In the genomic region with DNA sequence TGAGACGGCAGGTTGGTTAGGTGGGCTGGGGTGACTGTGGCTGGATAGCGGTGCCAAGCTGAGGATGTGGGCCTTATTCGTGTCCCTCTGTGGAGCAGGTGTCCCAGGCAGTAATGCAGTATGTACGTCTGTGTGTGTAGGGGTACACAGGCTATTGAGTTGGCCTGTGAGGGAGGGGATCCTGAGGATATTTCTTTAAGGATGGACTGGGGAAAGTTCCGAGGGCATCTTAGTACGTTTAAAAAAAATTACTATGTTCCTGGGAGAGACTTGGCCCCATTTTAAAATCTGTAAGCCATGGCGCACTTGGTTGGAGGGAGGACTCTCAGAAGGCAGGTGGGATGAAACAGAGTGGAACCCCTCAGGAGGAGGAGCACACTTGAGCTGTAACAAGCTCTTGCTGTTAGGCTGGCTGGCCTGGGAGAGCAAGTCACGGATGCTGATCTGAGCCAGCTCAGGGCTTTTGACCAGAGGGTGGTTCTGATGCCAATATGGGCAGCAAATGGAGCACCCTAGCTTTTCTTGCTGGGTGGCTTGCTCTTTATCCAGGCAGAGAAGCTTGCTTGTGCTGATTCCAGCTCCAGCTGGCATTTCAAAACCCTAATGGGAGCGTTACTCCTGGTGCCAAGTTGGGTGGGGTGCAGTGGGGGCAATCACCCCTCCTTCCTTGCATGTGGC, we compare ENCODE assay signal across 8 cellular contexts. TPM values are rescaled to one million over a fixed set of nuclear protein-coding genes. Genes with fewer than 3 reads are reported as not detected.
DNase-seq lines count a peak whose midpoint lies in the region; ATAC-seq, FAIRE-seq and TF ChIP-seq lines count a peak whose summit lies in the region.

No MANE protein-coding gene starts in this region.

- H3K9ac ChIP-seq in rectal smooth muscle tissue (ENCODE audit: low read length) = peak overlapping the region; percentile 98

- peaks cover 13 to 22% of the 10 kb centered on the region in 2 donors for H3K36me3 Mint-ChIP-seq in activated naive CD4-positive, alpha-beta T cell treated with anti-CD3 and anti-CD28 coated beads, Interleukin-2, amount 50 U/mL, for 72 hours

- peaks cover 7% of the 10 kb centered on the region in 2 donors for H3K9me3 Mint-ChIP-seq in activated naive CD4-positive, alpha-beta T cell treated with anti-CD3 and anti-CD28 coated beads, Interleukin-2, amount 50 U/mL, for 72 hours

- H3K27ac Mint-ChIP-seq in activated naive CD4-positive, alpha-beta T cell treated with anti-CD3 and anti-CD28 coated beads, Interleukin-2, amount 50 U/mL, for 72 hours = peak overlapping the region; percentile 94 to 96

- H3K4me1 ChIP-seq in left ventricle myocardium inferior (peaks cover 36% of the 10 kb centered on the region), rectal smooth muscle tissue (ENCODE audit: control insufficient read depth, insufficient read depth, low read length) (peaks cover 16% of the 10 kb centered on the region)

- no peaks in the 10 kb centered on the region for H3K9me3 ChIP-seq in left ventricle myocardium inferior (replicated peaks)

- H3K27me3 ChIP-seq in left ventricle myocardium inferior (ENCODE audit: low read depth) (no peaks in the 10 kb centered on the region), rectal smooth muscle tissue (ENCODE audit: control insufficient read depth, insufficient read depth, low read length) (no peaks in the 10 kb centered on the region)

- no peaks in the 10 kb centered on the region for H3K36me3 ChIP-seq in left ventricle myocardium inferior
- no peaks in the 10 kb centered on the region for H3K36me3 ChIP-seq in rectal smooth muscle tissue (ENCODE audit: control insufficient read depth, insufficient read depth, low read length)

- DNase-seq in GM03348 (ENCODE audit: low spot score) (peak; percentile 24), left ventricle myocardium inferior (no peak), T1000 (lab: John Stamatoyannopoulos, UW) (no peak), urothelium cell line (ENCODE audit: low spot score) (no peak), HTR-8/SVneo (ENCODE audit: insufficient read length, low spot score) (no peak)
- peak in 1 of 2 donors; percentile 15 for DNase-seq in activated naive CD4-positive, alpha-beta T cell treated with anti-CD3 and anti-CD28 coated beads, Interleukin-2, amount 50 U/mL, for 72 hours (ENCODE audit: low spot score in 2 of 2)

- FAIRE-seq in urothelium cell line (lab: Jason Lieb, UNC) (no peak), HTR-8/SVneo (lab: Jason Lieb, UNC) (no peak)

- TF ChIP-seq CTCF in left ventricle myocardium inferior (IDR thresholded peaks at IDR 0.05; ENCODE audit: borderline replicate concordance) = no peak

- H3K27ac ChIP-seq in left ventricle myocardium inferior (replicated peaks) (peak overlapping the region; percentile 87), rectal smooth muscle tissue (ENCODE audit: low read depth, low read length) (peak overlapping the region; percentile 93)

- peak overlapping the region; percentile 90 for H3K4me3 ChIP-seq in left ventricle myocardium inferior
- H3K4me3 ChIP-seq in rectal smooth muscle tissue (ENCODE audit: low read length) = peak overlapping the region; percentile 99

- ATAC-seq in HG03439 (IDR thresholded peaks at IDR 0.05; ENCODE audit: unreplicated experiment) = peak; percentile 7
- ATAC-seq in activated naive CD4-positive, alpha-beta T cell treated with anti-CD3 and anti-CD28 coated beads, Interleukin-2, amount 50 U/mL, for 72 hours = peak; percentile 6 to 22

- intact Hi-C loops in left ventricle myocardium inferior (cut with micrococcal nuclease) = no loop called here

RNA-seq across cellular contexts. Expression of gene WBP1L, which starts 0.8 kb away (rescaled TPM):
- total RNA-seq in activated naive CD4-positive, alpha-beta T cell treated with anti-CD3 and anti-CD28 coated beads, Interleukin-2, amount 50 U/mL, for 72 hours = 10 to 100 TPM; 15.7 to 16.7 TPM
- 22.6 TPM for total RNA-seq in left ventricle myocardium inferior

RNA-seq across cellular contexts. Expression of gene SFXN2, which starts 30.1 kb away (rescaled TPM):
- total RNA-seq in activated naive CD4-positive, alpha-beta T cell treated with anti-CD3 and anti-CD28 coated beads, Interleukin-2, amount 50 U/mL, for 72 hours = 10 to 100 TPM in 1 of 2 donors, 1 to 10 TPM in 1; 8.3 to 16.5 TPM
- total RNA-seq in left ventricle myocardium inferior = 1.6 TPM

RNA-seq across cellular contexts. Expression of gene ARL3, which starts 30.3 kb away (rescaled TPM):
- 1 to 10 TPM; 5.7 to 6.8 TPM for total RNA-seq in activated naive CD4-positive, alpha-beta T cell treated with anti-CD3 and anti-CD28 coated beads, Interleukin-2, amount 50 U/mL, for 72 hours
- total RNA-seq in left ventricle myocardium inferior = 13.4 TPM
